9 cellular contexts compared by ENCODE assay signal in the genomic region with DNA sequence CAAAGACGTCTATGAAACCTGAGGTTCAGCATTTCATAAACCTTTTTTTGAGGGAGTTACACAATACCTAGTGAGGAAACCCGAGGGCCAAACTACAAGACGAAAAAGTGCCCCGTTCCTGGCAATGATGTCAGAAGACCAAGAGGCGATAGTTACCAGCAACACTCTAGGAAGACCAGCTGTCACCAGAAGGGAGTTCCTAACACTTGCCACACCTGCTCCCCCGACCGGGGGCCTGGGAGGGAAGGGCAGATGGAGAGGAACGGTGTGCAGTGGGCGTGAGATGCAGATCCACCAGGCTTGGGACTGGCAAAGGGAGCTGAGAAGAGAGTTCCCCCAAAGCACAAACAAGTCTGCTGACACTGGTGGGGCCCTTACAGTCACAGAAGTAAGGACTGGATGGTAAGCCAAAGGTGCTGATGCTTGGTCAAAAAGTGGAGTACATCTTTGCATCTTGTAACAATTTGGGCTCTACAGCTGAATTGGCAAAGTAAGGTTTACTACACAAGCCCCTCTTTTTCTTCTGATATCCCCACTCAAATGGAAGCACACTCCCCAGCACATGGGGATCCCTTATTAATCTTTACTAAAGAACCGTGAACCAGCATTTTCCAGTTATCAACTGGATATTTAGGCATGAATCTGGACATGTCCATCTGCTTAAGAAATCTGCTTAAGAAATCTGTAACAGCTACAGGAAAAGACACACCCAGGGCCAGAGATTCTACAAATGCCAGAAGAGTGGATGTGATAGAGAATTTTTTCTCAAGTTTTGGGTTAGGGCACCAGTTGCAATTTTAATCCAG. TPM values are rescaled to one million over a fixed set of nuclear protein-coding genes. Genes with fewer than 3 reads are reported as not detected.
DNase-seq lines count a peak whose midpoint lies in the region; ATAC-seq, FAIRE-seq and TF ChIP-seq lines count a peak whose summit lies in the region.
"Had no signal": no experiment of that assay in that cellular context is flagged by ENCODE, and none has a peak within 500 bp of the region (broad histone marks: within the 10 kb centered on the region; RNA-seq: fewer than 3 reads in every experiment).

No MANE protein-coding gene starts in this region.

- FAIRE-seq in frontal cortex (lab: Jason Lieb, UNC), result no peak

- H3K4me3 Mint-ChIP-seq in activated naive CD4-positive, alpha-beta T cell treated with anti-CD3 and anti-CD28 coated beads, Interleukin-2, amount 10 ng/mL, durations not matched to agents 7 days and 5 days, result no peak overlapping the region
- H3K4me3 Mint-ChIP-seq in glutamatergic neuron (ENCODE audit: unreplicated experiment), result peak overlapping the region; percentile 68

- H3K4me3 ChIP-seq in SJCRH30, result no peak overlapping the region
- H3K4me3 ChIP-seq in thyroid gland (replicated peaks in 1 of 3), result no peak overlapping the region

- CTCF ChIA-PET in activated naive CD4-positive, alpha-beta T cell treated with anti-CD3 and anti-CD28 coated beads, Interleukin-2, amount 10 ng/mL, durations not matched to agents 7 days and 5 days (lab: Charles Lee), result interaction anchor here (0.8 kb wide), 1 partner anchor 158 kb away, joined by 3 read pairs; no protein-coding TSS in a partner anchor

- WGBS in thyroid gland, 2 donors, result 73 to 77% methylated on average over 10 of the region's 10 CpGs

- H3K27me3 ChIP-seq in SJCRH30 (no peaks in the 10 kb centered on the region), thyroid gland (no peaks in the 10 kb centered on the region)

- peaks cover 29% of the 10 kb centered on the region for H3K36me3 ChIP-seq in SJCRH30
- peaks cover 10 to 11% of the 10 kb centered on the region in 2 donors for H3K36me3 ChIP-seq in thyroid gland

- ATAC-seq in GM18502 (IDR thresholded peaks at IDR 0.05; ENCODE audit: poor library complexity, unreplicated experiment) (no peak), GM18873 (IDR thresholded peaks at IDR 0.05; ENCODE audit: low FRiP score, unreplicated experiment) (no peak)

- DNase-seq in activated naive CD4-positive, alpha-beta T cell treated with anti-CD3 and anti-CD28 coated beads, Interleukin-2, amount 10 ng/mL, durations not matched to agents 7 days and 5 days, result no peak
- no peak for DNase-seq in activated naive CD4-positive, alpha-beta T cell (lab: John Stamatoyannopoulos, UW)
- DNase-seq in SJCRH30 (peak; percentile 51 to 65), glutamatergic neuron (peak; percentile 76), thyroid gland (no peak), frontal cortex (ENCODE audit: low spot score in 2 of 2) (no peak)
- DNase-seq: effector CD8-positive, alpha-beta T cell had no signal

- intact Hi-C loops in thyroid gland (cut with DNase I), result no loop called here

- H3K36me3 Mint-ChIP-seq in activated naive CD4-positive, alpha-beta T cell treated with anti-CD3 and anti-CD28 coated beads, Interleukin-2, amount 10 ng/mL, durations not matched to agents 7 days and 5 days, result peaks cover 33% of the 10 kb centered on the region
- peaks cover 5% of the 10 kb centered on the region for H3K36me3 Mint-ChIP-seq in glutamatergic neuron (ENCODE audit: unreplicated experiment)

- peaks cover 25% of the 10 kb centered on the region for H3K4me1 Mint-ChIP-seq in activated naive CD4-positive, alpha-beta T cell treated with anti-CD3 and anti-CD28 coated beads, Interleukin-2, amount 10 ng/mL, durations not matched to agents 7 days and 5 days
- peaks cover 63% of the 10 kb centered on the region for H3K4me1 Mint-ChIP-seq in glutamatergic neuron (ENCODE audit: low read depth, unreplicated experiment)

- TF ChIP-seq POLR2A in thyroid gland (IDR thresholded peaks at IDR 0.05), result no peak

- H3K4me1 ChIP-seq in SJCRH30, result peaks cover 9% of the 10 kb centered on the region
- H3K4me1 ChIP-seq in thyroid gland, result peaks cover 38 to 55% of the 10 kb centered on the region in 2 donors

- TF ChIP-seq CTCF in glutamatergic neuron (IDR thresholded peaks at IDR 0.05; ENCODE audit: partially characterized antibody, unreplicated experiment) (no peak), thyroid gland (IDR thresholded peaks at IDR 0.05) (no peak)

- H3K27ac Mint-ChIP-seq in activated naive CD4-positive, alpha-beta T cell treated with anti-CD3 and anti-CD28 coated beads, Interleukin-2, amount 10 ng/mL, durations not matched to agents 7 days and 5 days, result peak overlapping the region; percentile 63
- H3K27ac Mint-ChIP-seq in glutamatergic neuron (ENCODE audit: unreplicated experiment), result peak overlapping the region; percentile 92

- H3K9me3 ChIP-seq in SJCRH30 (replicated peaks), result no peaks in the 10 kb centered on the region
- H3K9me3 ChIP-seq in thyroid gland, result no peaks in the 10 kb centered on the region

- H3K9me3 Mint-ChIP-seq in activated naive CD4-positive, alpha-beta T cell treated with anti-CD3 and anti-CD28 coated beads, Interleukin-2, amount 10 ng/mL, durations not matched to agents 7 days and 5 days, result no peaks in the 10 kb centered on the region
- peaks cover 59% of the 10 kb centered on the region for H3K9me3 Mint-ChIP-seq in glutamatergic neuron (ENCODE audit: unreplicated experiment)

- no peaks in the 10 kb centered on the region for H3K27me3 Mint-ChIP-seq in activated naive CD4-positive, alpha-beta T cell treated with anti-CD3 and anti-CD28 coated beads, Interleukin-2, amount 10 ng/mL, durations not matched to agents 7 days and 5 days
- H3K27me3 Mint-ChIP-seq in glutamatergic neuron (ENCODE audit: unreplicated experiment), result peaks cover 37% of the 10 kb centered on the region

- H3K27ac ChIP-seq in SJCRH30, result no peak overlapping the region
- H3K27ac ChIP-seq in thyroid gland, result peak overlapping the region in 2 of 3 donors; percentile 19 to 27

RNA-seq across cellular contexts. Expression of gene PANK2, which starts 38.5 kb away (rescaled TPM):
- total RNA-seq in SJCRH30 (2014; rRNA removed; shearing (Covaris generic)), result 48.0 and 57.9 TPM in 2 replicates
- total RNA-seq in glutamatergic neuron (ENCODE audit: unreplicated experiment), result 60.3 TPM
- 10 to 100 TPM; 52.3 to 63.4 (median 61.4) TPM for total RNA-seq in thyroid gland
- 62.0 TPM for total RNA-seq in frontal cortex

Comparison
In these comparisons a context has a peak if more than half of its experiments do, and no peak if none do; other contexts are left out.
1. DNase-seq: peak in SJCRH30 (2 of 2) and glutamatergic neuron (single experiment); none in activated naive CD4-positive, alpha-beta T cell treated with anti-CD3 and anti-CD28 coated beads, Interleukin-2, amount 10 ng/mL, durations not matched to agents 7 days and 5 days (single experiment), activated naive CD4-positive, alpha-beta T cell (0 of 4), thyroid gland (0 of 2) and frontal cortex (0 of 2).